In genomic region chr1:39076127-39076798, GRCh38 we compare ENCODE assay signal across 1 cellular context.
TF ChIP-seq lines count a peak whose summit lies in the region.

No MANE protein-coding gene starts in this region.

TF ChIP-seq in HepG2, 621 proteins besides CTCF, POLR2A, EP300 and RAD21 (continued from another document and continues in another):
- TF ChIP-seq, protein P1, sequence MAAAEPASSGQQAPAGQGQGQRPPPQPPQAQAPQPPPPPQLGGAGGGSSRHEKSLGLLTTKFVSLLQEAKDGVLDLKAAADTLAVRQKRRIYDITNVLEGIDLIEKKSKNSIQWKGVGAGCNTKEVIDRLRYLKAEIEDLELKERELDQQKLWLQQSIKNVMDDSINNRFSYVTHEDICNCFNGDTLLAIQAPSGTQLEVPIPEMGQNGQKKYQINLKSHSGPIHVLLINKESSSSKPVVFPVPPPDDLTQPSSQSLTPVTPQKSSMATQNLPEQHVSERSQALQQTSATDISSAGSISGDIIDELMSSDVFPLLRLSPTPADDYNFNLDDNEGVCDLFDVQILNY (CRISPR knock-in tag; conservative IDR thresholded peaks at IDR 0.05), result no peak
- TF ChIP-seq PCBP2 (optimal IDR thresholded peaks at IDR 0.05; ENCODE audit: low read depth, low read length, poor library complexity, severe bottlenecking) (no peak), ZNF629 (CRISPR knock-in tag; conservative IDR thresholded peaks at IDR 0.05) (no peak; the same call in 1 of the 2 replicates), ZNF430 (CRISPR knock-in tag; IDR thresholded peaks at IDR 0.05) (no peak), ZIK1 (CRISPR knock-in tag; IDR thresholded peaks at IDR 0.05; ENCODE audit: borderline replicate concordance, low read depth) (no peak), SIX4 (CRISPR knock-in tag; IDR thresholded peaks at IDR 0.05) (no peak), SRF (IDR thresholded peaks at IDR 0.05; ENCODE audit: low read depth, low read length) (no peak), EED (CRISPR knock-in tag; IDR thresholded peaks at IDR 0.05) (no peak), CC2D1A (CRISPR knock-in tag; IDR thresholded peaks at IDR 0.05) (no peak), ZNF652 (CRISPR knock-in tag; IDR thresholded peaks at IDR 0.05; ENCODE audit: borderline replicate concordance, low read depth) (no peak), ZNF577 (CRISPR knock-in tag; IDR thresholded peaks at IDR 0.05; ENCODE audit: borderline replicate concordance, low read depth) (no peak), ZNF264 (CRISPR knock-in tag; IDR thresholded peaks at IDR 0.05) (peak; percentile 58; the same call in 1 of the 2 replicates), NFKB2 (CRISPR knock-in tag; IDR thresholded peaks at IDR 0.05; ENCODE audit: borderline replicate concordance) (no peak), HDAC2 (CRISPR knock-in tag; IDR thresholded peaks at IDR 0.05) (0 out of 2 replicates have a peak, but pooled peaks have one; percentile 12), ZNF484 (CRISPR knock-in tag; IDR thresholded peaks at IDR 0.05; ENCODE audit: borderline replicate concordance, low read depth) (no peak), FOXA3 (CRISPR knock-in tag; IDR thresholded peaks at IDR 0.05) (no peak), TSC22D2 (CRISPR knock-in tag; IDR thresholded peaks at IDR 0.05; ENCODE audit: borderline replicate concordance) (no peak), ZSCAN20 (CRISPR knock-in tag; IDR thresholded peaks at IDR 0.05; ENCODE audit: borderline replicate concordance) (no peak), RBFOX2 (IDR thresholded peaks at IDR 0.05; ENCODE audit: low read depth, low read length) (no peak), NCOR1 (IDR thresholded peaks at IDR 0.05; ENCODE audit: borderline replicate concordance, low read length) (peak; percentile 29; the same call in 1 of the 2 replicates), HOXD1 (CRISPR knock-in tag; IDR thresholded peaks at IDR 0.05) (peak; percentile 45; the same call in 1 of the 2 replicates), ZBTB44 (CRISPR knock-in tag; IDR thresholded peaks at IDR 0.05) (no peak), SOX13 (IDR thresholded peaks at IDR 0.05) (no peak), SOX13 (CRISPR knock-in tag; conservative IDR thresholded peaks at IDR 0.05 in 1 of 2, IDR thresholded peaks at IDR 0.05 in 1 of 2) (peak in 1 of 2 experiments; percentile 6; a peak in 1 of 4 replicates), KDM5A (IDR thresholded peaks at IDR 0.05; ENCODE audit: borderline replicate concordance, low read length) (no peak), KDM1A (CRISPR knock-in tag; IDR thresholded peaks at IDR 0.05) (peak; percentile 16; the same call in 1 of the 2 replicates), ZKSCAN8 (CRISPR knock-in tag; IDR thresholded peaks at IDR 0.05; ENCODE audit: borderline replicate concordance) (no peak), ZNF17 (CRISPR knock-in tag; IDR thresholded peaks at IDR 0.05) (no peak), ZNF383 (CRISPR knock-in tag; IDR thresholded peaks at IDR 0.05; ENCODE audit: borderline replicate concordance) (no peak), MAFK (conservative IDR thresholded peaks at IDR 0.05 in 1 of 2, IDR thresholded peaks at IDR 0.05 in 1 of 2; ENCODE audit: low read length in 2 of 2) (no peak), ZNF720 (CRISPR knock-in tag; IDR thresholded peaks at IDR 0.05) (no peak), SALL1 (CRISPR knock-in tag; IDR thresholded peaks at IDR 0.05) (peak; percentile 22; the same call in 1 of the 2 replicates), ATF5 (CRISPR knock-in tag; IDR thresholded peaks at IDR 0.05; ENCODE audit: low read depth) (no peak), KAT7 (CRISPR knock-in tag; IDR thresholded peaks at IDR 0.05; ENCODE audit: borderline replicate concordance) (no peak), ZBTB42 (CRISPR knock-in tag; IDR thresholded peaks at IDR 0.05) (no peak)
- TF ChIP-seq, protein P2, sequence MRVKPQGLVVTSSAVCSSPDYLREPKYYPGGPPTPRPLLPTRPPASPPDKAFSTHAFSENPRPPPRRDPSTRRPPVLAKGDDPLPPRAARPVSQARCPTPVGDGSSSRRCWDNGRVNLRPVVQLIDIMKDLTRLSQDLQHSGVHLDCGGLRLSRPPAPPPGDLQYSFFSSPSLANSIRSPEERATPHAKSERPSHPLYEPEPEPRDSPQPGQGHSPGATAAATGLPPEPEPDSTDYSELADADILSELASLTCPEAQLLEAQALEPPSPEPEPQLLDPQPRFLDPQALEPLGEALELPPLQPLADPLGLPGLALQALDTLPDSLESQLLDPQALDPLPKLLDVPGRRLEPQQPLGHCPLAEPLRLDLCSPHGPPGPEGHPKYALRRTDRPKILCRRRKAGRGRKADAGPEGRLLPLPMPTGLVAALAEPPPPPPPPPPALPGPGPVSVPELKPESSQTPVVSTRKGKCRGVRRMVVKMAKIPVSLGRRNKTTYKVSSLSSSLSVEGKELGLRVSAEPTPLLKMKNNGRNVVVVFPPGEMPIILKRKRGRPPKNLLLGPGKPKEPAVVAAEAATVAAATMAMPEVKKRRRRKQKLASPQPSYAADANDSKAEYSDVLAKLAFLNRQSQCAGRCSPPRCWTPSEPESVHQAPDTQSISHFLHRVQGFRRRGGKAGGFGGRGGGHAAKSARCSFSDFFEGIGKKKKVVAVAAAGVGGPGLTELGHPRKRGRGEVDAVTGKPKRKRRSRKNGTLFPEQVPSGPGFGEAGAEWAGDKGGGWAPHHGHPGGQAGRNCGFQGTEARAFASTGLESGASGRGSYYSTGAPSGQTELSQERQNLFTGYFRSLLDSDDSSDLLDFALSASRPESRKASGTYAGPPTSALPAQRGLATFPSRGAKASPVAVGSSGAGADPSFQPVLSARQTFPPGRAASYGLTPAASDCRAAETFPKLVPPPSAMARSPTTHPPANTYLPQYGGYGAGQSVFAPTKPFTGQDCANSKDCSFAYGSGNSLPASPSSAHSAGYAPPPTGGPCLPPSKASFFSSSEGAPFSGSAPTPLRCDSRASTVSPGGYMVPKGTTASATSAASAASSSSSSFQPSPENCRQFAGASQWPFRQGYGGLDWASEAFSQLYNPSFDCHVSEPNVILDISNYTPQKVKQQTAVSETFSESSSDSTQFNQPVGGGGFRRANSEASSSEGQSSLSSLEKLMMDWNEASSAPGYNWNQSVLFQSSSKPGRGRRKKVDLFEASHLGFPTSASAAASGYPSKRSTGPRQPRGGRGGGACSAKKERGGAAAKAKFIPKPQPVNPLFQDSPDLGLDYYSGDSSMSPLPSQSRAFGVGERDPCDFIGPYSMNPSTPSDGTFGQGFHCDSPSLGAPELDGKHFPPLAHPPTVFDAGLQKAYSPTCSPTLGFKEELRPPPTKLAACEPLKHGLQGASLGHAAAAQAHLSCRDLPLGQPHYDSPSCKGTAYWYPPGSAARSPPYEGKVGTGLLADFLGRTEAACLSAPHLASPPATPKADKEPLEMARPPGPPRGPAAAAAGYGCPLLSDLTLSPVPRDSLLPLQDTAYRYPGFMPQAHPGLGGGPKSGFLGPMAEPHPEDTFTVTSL (CRISPR knock-in tag; IDR thresholded peaks at IDR 0.05; ENCODE audit: borderline replicate concordance), result no peak; the same call in 1 of the 2 replicates
- TF ChIP-seq, protein P3, sequence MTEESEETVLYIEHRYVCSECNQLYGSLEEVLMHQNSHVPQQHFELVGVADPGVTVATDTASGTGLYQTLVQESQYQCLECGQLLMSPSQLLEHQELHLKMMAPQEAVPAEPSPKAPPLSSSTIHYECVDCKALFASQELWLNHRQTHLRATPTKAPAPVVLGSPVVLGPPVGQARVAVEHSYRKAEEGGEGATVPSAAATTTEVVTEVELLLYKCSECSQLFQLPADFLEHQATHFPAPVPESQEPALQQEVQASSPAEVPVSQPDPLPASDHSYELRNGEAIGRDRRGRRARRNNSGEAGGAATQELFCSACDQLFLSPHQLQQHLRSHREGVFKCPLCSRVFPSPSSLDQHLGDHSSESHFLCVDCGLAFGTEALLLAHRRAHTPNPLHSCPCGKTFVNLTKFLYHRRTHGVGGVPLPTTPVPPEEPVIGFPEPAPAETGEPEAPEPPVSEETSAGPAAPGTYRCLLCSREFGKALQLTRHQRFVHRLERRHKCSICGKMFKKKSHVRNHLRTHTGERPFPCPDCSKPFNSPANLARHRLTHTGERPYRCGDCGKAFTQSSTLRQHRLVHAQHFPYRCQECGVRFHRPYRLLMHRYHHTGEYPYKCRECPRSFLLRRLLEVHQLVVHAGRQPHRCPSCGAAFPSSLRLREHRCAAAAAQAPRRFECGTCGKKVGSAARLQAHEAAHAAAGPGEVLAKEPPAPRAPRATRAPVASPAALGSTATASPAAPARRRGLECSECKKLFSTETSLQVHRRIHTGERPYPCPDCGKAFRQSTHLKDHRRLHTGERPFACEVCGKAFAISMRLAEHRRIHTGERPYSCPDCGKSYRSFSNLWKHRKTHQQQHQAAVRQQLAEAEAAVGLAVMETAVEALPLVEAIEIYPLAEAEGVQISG (CRISPR knock-in tag; IDR thresholded peaks at IDR 0.05), result peak; percentile 24; the same call in 1 of the 2 replicates
- TF ChIP-seq, protein P4, sequence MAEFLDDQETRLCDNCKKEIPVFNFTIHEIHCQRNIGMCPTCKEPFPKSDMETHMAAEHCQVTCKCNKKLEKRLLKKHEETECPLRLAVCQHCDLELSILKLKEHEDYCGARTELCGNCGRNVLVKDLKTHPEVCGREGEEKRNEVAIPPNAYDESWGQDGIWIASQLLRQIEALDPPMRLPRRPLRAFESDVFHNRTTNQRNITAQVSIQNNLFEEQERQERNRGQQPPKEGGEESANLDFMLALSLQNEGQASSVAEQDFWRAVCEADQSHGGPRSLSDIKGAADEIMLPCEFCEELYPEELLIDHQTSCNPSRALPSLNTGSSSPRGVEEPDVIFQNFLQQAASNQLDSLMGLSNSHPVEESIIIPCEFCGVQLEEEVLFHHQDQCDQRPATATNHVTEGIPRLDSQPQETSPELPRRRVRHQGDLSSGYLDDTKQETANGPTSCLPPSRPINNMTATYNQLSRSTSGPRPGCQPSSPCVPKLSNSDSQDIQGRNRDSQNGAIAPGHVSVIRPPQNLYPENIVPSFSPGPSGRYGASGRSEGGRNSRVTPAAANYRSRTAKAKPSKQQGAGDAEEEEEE (CRISPR knock-in tag; IDR thresholded peaks at IDR 0.05; ENCODE audit: borderline replicate concordance), result no peak
- TF ChIP-seq, protein P5, sequence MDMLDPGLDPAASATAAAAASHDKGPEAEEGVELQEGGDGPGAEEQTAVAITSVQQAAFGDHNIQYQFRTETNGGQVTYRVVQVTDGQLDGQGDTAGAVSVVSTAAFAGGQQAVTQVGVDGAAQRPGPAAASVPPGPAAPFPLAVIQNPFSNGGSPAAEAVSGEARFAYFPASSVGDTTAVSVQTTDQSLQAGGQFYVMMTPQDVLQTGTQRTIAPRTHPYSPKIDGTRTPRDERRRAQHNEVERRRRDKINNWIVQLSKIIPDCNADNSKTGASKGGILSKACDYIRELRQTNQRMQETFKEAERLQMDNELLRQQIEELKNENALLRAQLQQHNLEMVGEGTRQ (IDR thresholded peaks at IDR 0.05; ENCODE audit: low read depth, low read length), result no peak
- TF ChIP-seq, protein P5 (CRISPR knock-in tag; IDR thresholded peaks at IDR 0.05; ENCODE audit: borderline replicate concordance), result no peak
- TF ChIP-seq, protein P6, sequence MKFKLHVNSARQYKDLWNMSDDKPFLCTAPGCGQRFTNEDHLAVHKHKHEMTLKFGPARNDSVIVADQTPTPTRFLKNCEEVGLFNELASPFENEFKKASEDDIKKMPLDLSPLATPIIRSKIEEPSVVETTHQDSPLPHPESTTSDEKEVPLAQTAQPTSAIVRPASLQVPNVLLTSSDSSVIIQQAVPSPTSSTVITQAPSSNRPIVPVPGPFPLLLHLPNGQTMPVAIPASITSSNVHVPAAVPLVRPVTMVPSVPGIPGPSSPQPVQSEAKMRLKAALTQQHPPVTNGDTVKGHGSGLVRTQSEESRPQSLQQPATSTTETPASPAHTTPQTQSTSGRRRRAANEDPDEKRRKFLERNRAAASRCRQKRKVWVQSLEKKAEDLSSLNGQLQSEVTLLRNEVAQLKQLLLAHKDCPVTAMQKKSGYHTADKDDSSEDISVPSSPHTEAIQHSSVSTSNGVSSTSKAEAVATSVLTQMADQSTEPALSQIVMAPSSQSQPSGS (CRISPR knock-in tag; IDR thresholded peaks at IDR 0.05), result no peak
